Comparison of ENCODE assay signal across 1 cellular context in the genomic region with DNA sequence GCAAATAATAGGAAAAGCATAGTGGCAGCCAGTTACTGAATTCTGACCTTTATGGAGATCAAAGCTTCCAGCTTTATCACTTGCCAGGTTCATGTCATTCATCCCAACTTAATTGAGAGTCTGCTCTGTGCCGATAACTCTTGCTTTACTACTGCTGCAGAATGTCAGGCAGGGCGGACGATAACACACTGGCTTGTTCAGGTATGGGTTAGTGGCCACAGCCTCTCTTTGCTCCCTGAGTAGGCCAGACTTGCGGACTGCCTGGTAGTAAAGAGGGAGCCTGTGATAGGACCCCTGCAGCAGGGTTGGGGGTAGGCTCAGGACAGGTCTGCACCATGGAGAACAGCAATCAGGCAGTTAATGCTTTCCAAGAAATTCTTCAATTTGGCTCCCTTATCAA.
TF ChIP-seq lines count a peak whose summit lies in the region.

No MANE protein-coding gene starts in this region.

TF ChIP-seq in K562, 482 proteins besides CTCF, POLR2A, EP300 and RAD21 (continued from another document and continues in another):
- TF ChIP-seq, protein P1, sequence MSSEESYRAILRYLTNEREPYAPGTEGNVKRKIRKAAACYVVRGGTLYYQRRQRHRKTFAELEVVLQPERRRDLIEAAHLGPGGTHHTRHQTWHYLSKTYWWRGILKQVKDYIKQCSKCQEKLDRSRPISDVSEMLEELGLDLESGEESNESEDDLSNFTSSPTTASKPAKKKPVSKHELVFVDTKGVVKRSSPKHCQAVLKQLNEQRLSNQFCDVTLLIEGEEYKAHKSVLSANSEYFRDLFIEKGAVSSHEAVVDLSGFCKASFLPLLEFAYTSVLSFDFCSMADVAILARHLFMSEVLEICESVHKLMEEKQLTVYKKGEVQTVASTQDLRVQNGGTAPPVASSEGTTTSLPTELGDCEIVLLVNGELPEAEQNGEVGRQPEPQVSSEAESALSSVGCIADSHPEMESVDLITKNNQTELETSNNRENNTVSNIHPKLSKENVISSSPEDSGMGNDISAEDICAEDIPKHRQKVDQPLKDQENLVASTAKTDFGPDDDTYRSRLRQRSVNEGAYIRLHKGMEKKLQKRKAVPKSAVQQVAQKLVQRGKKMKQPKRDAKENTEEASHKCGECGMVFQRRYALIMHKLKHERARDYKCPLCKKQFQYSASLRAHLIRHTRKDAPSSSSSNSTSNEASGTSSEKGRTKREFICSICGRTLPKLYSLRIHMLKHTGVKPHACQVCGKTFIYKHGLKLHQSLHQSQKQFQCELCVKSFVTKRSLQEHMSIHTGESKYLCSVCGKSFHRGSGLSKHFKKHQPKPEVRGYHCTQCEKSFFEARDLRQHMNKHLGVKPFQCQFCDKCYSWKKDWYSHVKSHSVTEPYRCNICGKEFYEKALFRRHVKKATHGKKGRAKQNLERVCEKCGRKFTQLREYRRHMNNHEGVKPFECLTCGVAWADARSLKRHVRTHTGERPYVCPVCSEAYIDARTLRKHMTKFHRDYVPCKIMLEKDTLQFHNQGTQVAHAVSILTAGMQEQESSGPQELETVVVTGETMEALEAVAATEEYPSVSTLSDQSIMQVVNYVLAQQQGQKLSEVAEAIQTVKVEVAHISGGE (CRISPR knock-in tag; IDR thresholded peaks at IDR 0.05): peak in 1 of 3 experiments; percentile 53; a peak in 1 of 6 replicates
- TF ChIP-seq ZC3H11A (IDR thresholded peaks at IDR 0.05; ENCODE audit: low read depth, low read length) (no peak), MYBL2 (IDR thresholded peaks at IDR 0.05; ENCODE audit: low read depth) (no peak), MYBL2 (CRISPR knock-in tag; IDR thresholded peaks at IDR 0.05; ENCODE audit: borderline replicate concordance) (no peak), NCOR1 (IDR thresholded peaks at IDR 0.05) (peak; percentile 96), FOXJ3 (CRISPR knock-in tag; IDR thresholded peaks at IDR 0.05) (no peak), E2F8 (IDR thresholded peaks at IDR 0.05; ENCODE audit: low read depth, partially characterized antibody) (no peak), RAD51 (IDR thresholded peaks at IDR 0.05; ENCODE audit: borderline replicate concordance, low read depth) (no peak; the same call in 1 of the 2 replicates), KLF16 (IDR thresholded peaks at IDR 0.05) (peak; percentile 98), ZNF586 (CRISPR knock-in tag; conservative IDR thresholded peaks at IDR 0.05) (no peak), MEF2A (IDR thresholded peaks at IDR 0.05; ENCODE audit: control insufficient read depth, low read depth, low read length) (no peak), CXXC5 (CRISPR knock-in tag; IDR thresholded peaks at IDR 0.05) (peak; percentile 57), RBBP5 (IDR thresholded peaks at IDR 0.05; ENCODE audit: borderline replicate concordance, insufficient read depth, low read length, poor library complexity, severe bottlenecking) (no peak), ZNF436 (CRISPR knock-in tag; IDR thresholded peaks at IDR 0.05) (no peak), NR1H2 (CRISPR knock-in tag; IDR thresholded peaks at IDR 0.05) (no peak), CBX1 (IDR thresholded peaks at IDR 0.05; ENCODE audit: low read depth) (no peak), CBFA2T3 (IDR thresholded peaks at IDR 0.05) (peak; percentile 99), ZNF75A (CRISPR knock-in tag; IDR thresholded peaks at IDR 0.05) (no peak), TAF15 (IDR thresholded peaks at IDR 0.05; ENCODE audit: low read depth, low read length) (no peak), PURB (CRISPR knock-in tag; IDR thresholded peaks at IDR 0.05; ENCODE audit: low read depth) (no peak), HNRNPLL (IDR thresholded peaks at IDR 0.05; ENCODE audit: low read depth, low read length, poor library complexity, severe bottlenecking) (no peak), NCOA2 (IDR thresholded peaks at IDR 0.05; ENCODE audit: partially characterized antibody in 2 of 2) (no peak), RB1 (IDR thresholded peaks at IDR 0.05; ENCODE audit: low read depth) (peak; percentile 42; the same call in 1 of the 2 replicates), MBD2 (IDR thresholded peaks at IDR 0.05; ENCODE audit: borderline replicate concordance, low read depth) (peak; percentile 82), PRMT5 (CRISPR knock-in tag; IDR thresholded peaks at IDR 0.05) (no peak), RUNX1 (IDR thresholded peaks at IDR 0.05; ENCODE audit: low read depth) (peak; percentile 91; the same call in 1 of the 2 replicates), SMAD4 (CRISPR knock-in tag; conservative IDR thresholded peaks at IDR 0.05) (peak; percentile 66), ZNF707 (CRISPR knock-in tag; conservative IDR thresholded peaks at IDR 0.05) (no peak), THRA (IDR thresholded peaks at IDR 0.05) (no peak), CHD2 (IDR thresholded peaks at IDR 0.05; ENCODE audit: low read depth, low read length) (no peak), ZNF551 (CRISPR knock-in tag; IDR thresholded peaks at IDR 0.05) (no peak), MCM2 (IDR thresholded peaks at IDR 0.05; ENCODE audit: low read depth) (no peak), NFIX (CRISPR knock-in tag; IDR thresholded peaks at IDR 0.05; ENCODE audit: low read depth) (no peak), ZNF280A (IDR thresholded peaks at IDR 0.05; ENCODE audit: low read depth, partially characterized antibody) (no peak), CSDE1 (IDR thresholded peaks at IDR 0.05) (no peak; a peak in 1 of 4 replicates), KDM1A (IDR thresholded peaks at IDR 0.05) (peak; percentile 93 to 95), CEBPZ (IDR thresholded peaks at IDR 0.05; ENCODE audit: borderline replicate concordance, low read depth, low read length) (no peak), TCF7 (IDR thresholded peaks at IDR 0.05; ENCODE audit: borderline replicate concordance) (peak; percentile 99), MYNN (IDR thresholded peaks at IDR 0.05) (peak; percentile 84), MYNN (CRISPR knock-in tag; IDR thresholded peaks at IDR 0.05) (no peak), ZNF431 (CRISPR knock-in tag; IDR thresholded peaks at IDR 0.05) (no peak), SMAD2 (IDR thresholded peaks at IDR 0.05; ENCODE audit: low read depth, low read length) (no peak), SREBF1 (IDR thresholded peaks at IDR 0.05; ENCODE audit: borderline replicate concordance, low read depth, low read length) (no peak), ZNF668 (CRISPR knock-in tag; IDR thresholded peaks at IDR 0.05) (no peak), CCAR2 (IDR thresholded peaks at IDR 0.05; ENCODE audit: low read depth, low read length) (no peak), ZNF311 (CRISPR knock-in tag; IDR thresholded peaks at IDR 0.05) (no peak), XRCC4 (IDR thresholded peaks at IDR 0.05; ENCODE audit: extremely low read depth, insufficient read depth, insufficient read length) (no peak), SMARCE1 (IDR thresholded peaks at IDR 0.05) (peak; percentile 96), POLR3G (IDR thresholded peaks at IDR 0.05; ENCODE audit: extremely low read depth, insufficient read length, insufficient replicate concordance) (no peak), ZNF561 (CRISPR knock-in tag; conservative IDR thresholded peaks at IDR 0.05) (no peak), NFIC (IDR thresholded peaks at IDR 0.05) (peak; percentile 92), SMAD1 (IDR thresholded peaks at IDR 0.05; ENCODE audit: low read depth, low read length, partially characterized antibody) (no peak), TBL1XR1 (IDR thresholded peaks at IDR 0.05; ENCODE audit: low read length in 2 of 2) (peak; percentile 69 to 82; a peak in 3 of 4 replicates), MCM5 (IDR thresholded peaks at IDR 0.05; ENCODE audit: low read depth) (no peak)
- TF ChIP-seq, protein P2, sequence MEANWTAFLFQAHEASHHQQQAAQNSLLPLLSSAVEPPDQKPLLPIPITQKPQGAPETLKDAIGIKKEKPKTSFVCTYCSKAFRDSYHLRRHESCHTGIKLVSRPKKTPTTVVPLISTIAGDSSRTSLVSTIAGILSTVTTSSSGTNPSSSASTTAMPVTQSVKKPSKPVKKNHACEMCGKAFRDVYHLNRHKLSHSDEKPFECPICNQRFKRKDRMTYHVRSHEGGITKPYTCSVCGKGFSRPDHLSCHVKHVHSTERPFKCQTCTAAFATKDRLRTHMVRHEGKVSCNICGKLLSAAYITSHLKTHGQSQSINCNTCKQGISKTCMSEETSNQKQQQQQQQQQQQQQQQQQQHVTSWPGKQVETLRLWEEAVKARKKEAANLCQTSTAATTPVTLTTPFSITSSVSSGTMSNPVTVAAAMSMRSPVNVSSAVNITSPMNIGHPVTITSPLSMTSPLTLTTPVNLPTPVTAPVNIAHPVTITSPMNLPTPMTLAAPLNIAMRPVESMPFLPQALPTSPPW (CRISPR knock-in tag; IDR thresholded peaks at IDR 0.05): no peak
- TF ChIP-seq, protein P3, sequence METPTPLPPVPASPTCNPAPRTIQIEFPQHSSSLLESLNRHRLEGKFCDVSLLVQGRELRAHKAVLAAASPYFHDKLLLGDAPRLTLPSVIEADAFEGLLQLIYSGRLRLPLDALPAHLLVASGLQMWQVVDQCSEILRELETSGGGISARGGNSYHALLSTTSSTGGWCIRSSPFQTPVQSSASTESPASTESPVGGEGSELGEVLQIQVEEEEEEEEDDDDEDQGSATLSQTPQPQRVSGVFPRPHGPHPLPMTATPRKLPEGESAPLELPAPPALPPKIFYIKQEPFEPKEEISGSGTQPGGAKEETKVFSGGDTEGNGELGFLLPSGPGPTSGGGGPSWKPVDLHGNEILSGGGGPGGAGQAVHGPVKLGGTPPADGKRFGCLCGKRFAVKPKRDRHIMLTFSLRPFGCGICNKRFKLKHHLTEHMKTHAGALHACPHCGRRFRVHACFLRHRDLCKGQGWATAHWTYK (CRISPR knock-in tag; IDR thresholded peaks at IDR 0.05): no peak
- TF ChIP-seq, protein P4, sequence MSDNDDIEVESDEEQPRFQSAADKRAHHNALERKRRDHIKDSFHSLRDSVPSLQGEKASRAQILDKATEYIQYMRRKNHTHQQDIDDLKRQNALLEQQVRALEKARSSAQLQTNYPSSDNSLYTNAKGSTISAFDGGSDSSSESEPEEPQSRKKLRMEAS (CRISPR knock-in tag; IDR thresholded peaks at IDR 0.05): no peak; the same call in 1 of the 2 replicates
